Comparison of ENCODE assay signal across 11 cellular contexts in genomic region chr3:112459750-112460149, GRCh38. TPM values are rescaled to one million over a fixed set of nuclear protein-coding genes. Genes with fewer than 3 reads are reported as not detected.
DNase-seq lines count a peak whose midpoint lies in the region; ATAC-seq and TF ChIP-seq lines count a peak whose summit lies in the region.
"Had no signal": no experiment of that assay in that cellular context is flagged by ENCODE, and none has a peak within 500 bp of the region (broad histone marks: within the 10 kb centered on the region; RNA-seq: fewer than 3 reads in every experiment).

No MANE protein-coding gene starts in this region.

- no peaks in the 10 kb centered on the region for H3K4me1 ChIP-seq in esophagus muscularis mucosa
- H3K4me1 ChIP-seq: Caco-2 had no signal

- peak overlapping the region; percentile 82 for H3K27ac Mint-ChIP-seq in activated naive CD8-positive, alpha-beta T cell

- H3K9me3 ChIP-seq in esophagus muscularis mucosa = peaks cover 0 to 6% (median 0%) of the 10 kb centered on the region in 4 donors
- H3K9me3 ChIP-seq: Caco-2 had no signal

- no peaks in the 10 kb centered on the region for H3K27me3 ChIP-seq in esophagus muscularis mucosa
- H3K27me3 ChIP-seq: hepatocyte had no signal

- peak overlapping the region; percentile 61 for H3K4me3 Mint-ChIP-seq in activated naive CD8-positive, alpha-beta T cell

- WGBS in esophagus muscularis mucosa = 38% methylated on average over 1 of the region's 1 CpG

- H3K36me3 ChIP-seq in esophagus muscularis mucosa = no peaks in the 10 kb centered on the region

- DNase-seq in GM12864 (ENCODE audit: low read depth) = peak; percentile 57
- DNase-seq in foreskin fibroblast = no peak
- no peak for DNase-seq in NK-92 treated with Interleukin-12 subunit alpha and Interleukin-12 subunit beta, amount 100 ng/mL, for 24 hours (lab: John Stamatoyannopoulos, UW)
- no peak for DNase-seq in esophagus muscularis mucosa (ENCODE audit: extremely low spot score)
- DNase-seq: Caco-2, NCI-H1105 treated with DMSO at 0.1 percent for 48 hours had no signal

- H3K27me3 Mint-ChIP-seq in activated naive CD8-positive, alpha-beta T cell = no peaks in the 10 kb centered on the region

- H3K4me1 Mint-ChIP-seq in activated naive CD8-positive, alpha-beta T cell (ENCODE audit: low read depth) = peaks cover 59% of the 10 kb centered on the region

- peaks cover 18% of the 10 kb centered on the region for H3K36me3 Mint-ChIP-seq in activated naive CD8-positive, alpha-beta T cell

- TF ChIP-seq POLR2A in esophagus muscularis mucosa (IDR thresholded peaks at IDR 0.05; ENCODE audit: low read depth) = no peak

- H3K9me3 Mint-ChIP-seq in activated naive CD8-positive, alpha-beta T cell (ENCODE audit: low read depth) = no peaks in the 10 kb centered on the region

- no peak overlapping the region for H3K27ac ChIP-seq in esophagus muscularis mucosa (replicated peaks in 1 of 4)
- H3K27ac ChIP-seq: hepatocyte had no signal

- ATAC-seq in GM19372 (IDR thresholded peaks at IDR 0.05; ENCODE audit: low read depth, unreplicated experiment) (peak; percentile 32), HG03097 (IDR thresholded peaks at IDR 0.05; ENCODE audit: low FRiP score, unreplicated experiment) (peak; percentile 36), HG02870 (IDR thresholded peaks at IDR 0.05; ENCODE audit: unreplicated experiment) (no peak)

- intact Hi-C loops in esophagus muscularis mucosa (cut with DNase I) = no loop called here

- TF ChIP-seq EP300 in esophagus muscularis mucosa (IDR thresholded peaks at IDR 0.05) = no peak

- TF ChIP-seq CTCF in GM12864 (IDR thresholded peaks at IDR 0.05; ENCODE audit: low read depth, low read length, missing control alignments) = no peak
- TF ChIP-seq CTCF in foreskin fibroblast (IDR thresholded peaks at IDR 0.05; ENCODE audit: low read depth, low read length) = no peak
- no peak for TF ChIP-seq CTCF in esophagus muscularis mucosa (IDR thresholded peaks at IDR 0.05)

- H3K4me3 ChIP-seq in GM12864 (ENCODE audit: low read depth, low read length) (no peak overlapping the region; the same call in 1 of the 2 replicates), foreskin fibroblast (ENCODE audit: low read depth in 1 of 2, low read length in 2 of 2) (no peak overlapping the region), esophagus muscularis mucosa (no peak overlapping the region)
- H3K4me3 ChIP-seq: hepatocyte had no signal

RNA-seq across cellular contexts. Expression of gene BTLA, which starts 39.5 kb away (rescaled TPM):
- 1 to 10 TPM in 1 of 4 donors, not detected in 3; 1.5 TPM for total RNA-seq in esophagus muscularis mucosa
- total RNA-seq: Caco-2, hepatocyte had no signal
